In genomic region chr21:25458484-25458883, GRCh38 we compare ENCODE assay signal across 1 cellular context.
TF ChIP-seq lines count a peak whose summit lies in the region.

No MANE protein-coding gene starts in this region.

TF ChIP-seq in SK-N-SH, 30 proteins besides CTCF, POLR2A, EP300 and RAD21:
- no peak for TF ChIP-seq IRF3 (IDR thresholded peaks at IDR 0.05; ENCODE audit: low read depth, low read length)
- TF ChIP-seq FOXJ3 (CRISPR knock-in tag; IDR thresholded peaks at IDR 0.05), result no peak
- TF ChIP-seq REST (IDR thresholded peaks at IDR 0.05; ENCODE audit: low read depth, low read length), result no peak
- no peak for TF ChIP-seq TAF1 (IDR thresholded peaks at IDR 0.05; ENCODE audit: borderline replicate concordance, low read depth, low read length)
- TF ChIP-seq RXRA (IDR thresholded peaks at IDR 0.05; ENCODE audit: borderline replicate concordance, low read depth), result no peak
- no peak for TF ChIP-seq USF2 (IDR thresholded peaks at IDR 0.05; ENCODE audit: borderline replicate concordance, low read depth, low read length)
TF ChIP-seq in SK-N-SH: peak in this region for 0.
